1 cellular context compared by ENCODE assay signal in the genomic region with DNA sequence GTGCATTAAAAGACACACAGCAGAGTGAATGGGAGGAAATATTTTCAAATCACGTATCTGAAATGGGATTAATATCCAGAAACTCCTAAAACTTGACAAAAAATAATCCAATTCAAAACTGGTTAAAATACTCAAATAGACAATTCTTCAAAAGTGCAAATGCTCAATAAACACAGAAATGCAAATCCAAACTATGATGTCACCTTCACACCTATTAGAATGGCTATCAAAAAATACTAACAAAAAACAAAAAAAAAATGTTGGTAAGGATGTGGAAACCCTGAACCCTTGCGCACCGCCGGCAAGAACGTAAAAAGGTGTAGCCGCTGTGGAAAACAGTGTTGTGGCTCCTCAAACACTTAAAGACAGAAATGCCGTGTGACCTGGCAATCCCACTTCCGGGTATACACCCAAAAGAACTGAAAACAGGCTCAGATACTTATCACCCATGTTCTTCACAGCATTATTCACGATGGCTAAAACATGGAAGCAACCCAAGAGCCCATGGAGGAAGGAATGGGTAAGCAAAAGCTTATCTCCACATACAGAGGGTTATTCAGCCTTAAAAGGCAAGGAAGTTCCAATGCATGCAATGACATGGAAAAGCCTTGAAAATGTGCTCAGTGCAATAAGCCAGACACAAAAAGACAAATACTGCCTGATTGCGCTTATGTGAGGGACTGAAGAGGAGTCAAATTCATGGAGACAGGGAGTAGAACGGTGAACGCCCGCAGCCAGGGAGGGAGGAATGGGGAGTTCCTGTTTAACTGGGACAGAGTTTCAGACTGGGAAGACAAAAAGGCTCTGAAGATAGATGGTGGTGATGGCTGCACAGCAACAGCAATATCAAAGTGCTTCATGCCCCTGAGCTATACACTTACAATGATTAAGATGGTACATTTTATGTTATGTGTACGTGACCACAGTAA.
TF ChIP-seq lines count a peak whose summit lies in the region.

No MANE protein-coding gene starts in this region.

TF ChIP-seq in K562, 482 proteins besides CTCF, POLR2A, EP300 and RAD21 (continued from another document):
- TF ChIP-seq, protein P1, sequence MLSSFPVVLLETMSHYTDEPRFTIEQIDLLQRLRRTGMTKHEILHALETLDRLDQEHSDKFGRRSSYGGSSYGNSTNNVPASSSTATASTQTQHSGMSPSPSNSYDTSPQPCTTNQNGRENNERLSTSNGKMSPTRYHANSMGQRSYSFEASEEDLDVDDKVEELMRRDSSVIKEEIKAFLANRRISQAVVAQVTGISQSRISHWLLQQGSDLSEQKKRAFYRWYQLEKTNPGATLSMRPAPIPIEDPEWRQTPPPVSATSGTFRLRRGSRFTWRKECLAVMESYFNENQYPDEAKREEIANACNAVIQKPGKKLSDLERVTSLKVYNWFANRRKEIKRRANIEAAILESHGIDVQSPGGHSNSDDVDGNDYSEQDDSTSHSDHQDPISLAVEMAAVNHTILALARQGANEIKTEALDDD (IDR thresholded peaks at IDR 0.05), result no peak
- no peak for TF ChIP-seq PML (IDR thresholded peaks at IDR 0.05; ENCODE audit: low read length)
- TF ChIP-seq, protein P2, sequence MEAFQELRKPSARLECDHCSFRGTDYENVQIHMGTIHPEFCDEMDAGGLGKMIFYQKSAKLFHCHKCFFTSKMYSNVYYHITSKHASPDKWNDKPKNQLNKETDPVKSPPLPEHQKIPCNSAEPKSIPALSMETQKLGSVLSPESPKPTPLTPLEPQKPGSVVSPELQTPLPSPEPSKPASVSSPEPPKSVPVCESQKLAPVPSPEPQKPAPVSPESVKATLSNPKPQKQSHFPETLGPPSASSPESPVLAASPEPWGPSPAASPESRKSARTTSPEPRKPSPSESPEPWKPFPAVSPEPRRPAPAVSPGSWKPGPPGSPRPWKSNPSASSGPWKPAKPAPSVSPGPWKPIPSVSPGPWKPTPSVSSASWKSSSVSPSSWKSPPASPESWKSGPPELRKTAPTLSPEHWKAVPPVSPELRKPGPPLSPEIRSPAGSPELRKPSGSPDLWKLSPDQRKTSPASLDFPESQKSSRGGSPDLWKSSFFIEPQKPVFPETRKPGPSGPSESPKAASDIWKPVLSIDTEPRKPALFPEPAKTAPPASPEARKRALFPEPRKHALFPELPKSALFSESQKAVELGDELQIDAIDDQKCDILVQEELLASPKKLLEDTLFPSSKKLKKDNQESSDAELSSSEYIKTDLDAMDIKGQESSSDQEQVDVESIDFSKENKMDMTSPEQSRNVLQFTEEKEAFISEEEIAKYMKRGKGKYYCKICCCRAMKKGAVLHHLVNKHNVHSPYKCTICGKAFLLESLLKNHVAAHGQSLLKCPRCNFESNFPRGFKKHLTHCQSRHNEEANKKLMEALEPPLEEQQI (IDR thresholded peaks at IDR 0.05), result peak; percentile 16; the same call in 1 of the 2 replicates
- TF ChIP-seq JUND (IDR thresholded peaks at IDR 0.05; ENCODE audit: borderline replicate concordance, low read depth, low read length), result peak; percentile 45; the same call in 1 of the 2 replicates
- TF ChIP-seq JUND (tag; IDR thresholded peaks at IDR 0.05; ENCODE audit: borderline replicate concordance, low read depth, low read length), result 0 out of 3 replicates have a peak, but pooled peaks have one; percentile 53
- no peak for TF ChIP-seq BCL6 (CRISPR knock-in tag; IDR thresholded peaks at IDR 0.05)
- TF ChIP-seq DACH1 (IDR thresholded peaks at IDR 0.05; ENCODE audit: partially characterized antibody), result no peak
- TF ChIP-seq CBFA2T2 (conservative IDR thresholded peaks at IDR 0.05), result peak; percentile 44; the same call in 1 of the 2 replicates
- no peak for TF ChIP-seq ZNF146 (CRISPR knock-in tag; IDR thresholded peaks at IDR 0.05; ENCODE audit: unreplicated experiment)
- no peak for TF ChIP-seq PHF21A (IDR thresholded peaks at IDR 0.05; ENCODE audit: borderline replicate concordance, low read depth)
- no peak for TF ChIP-seq ZNF274 (IDR thresholded peaks at IDR 0.05; ENCODE audit: borderline replicate concordance, low read depth, low read length)
- TF ChIP-seq SMAD2 (IDR thresholded peaks at IDR 0.05; ENCODE audit: low read depth, low read length), result no peak
- TF ChIP-seq MTF1 (CRISPR knock-in tag; IDR thresholded peaks at IDR 0.05; ENCODE audit: borderline replicate concordance), result no peak
- no peak for TF ChIP-seq ZNF445 (CRISPR knock-in tag; IDR thresholded peaks at IDR 0.05; ENCODE audit: low read depth)
- TF ChIP-seq FOXK2 (conservative IDR thresholded peaks at IDR 0.05 in 1 of 2, IDR thresholded peaks at IDR 0.05 in 1 of 2; ENCODE audit: low read depth in 2 of 2), result peak; percentile 88 to 89
- no peak for TF ChIP-seq ZBTB7A (IDR thresholded peaks at IDR 0.05; ENCODE audit: borderline replicate concordance, control insufficient read depth, low read depth, low read length)
